ENCODE assay signal across 19 cellular contexts in the genomic region with DNA sequence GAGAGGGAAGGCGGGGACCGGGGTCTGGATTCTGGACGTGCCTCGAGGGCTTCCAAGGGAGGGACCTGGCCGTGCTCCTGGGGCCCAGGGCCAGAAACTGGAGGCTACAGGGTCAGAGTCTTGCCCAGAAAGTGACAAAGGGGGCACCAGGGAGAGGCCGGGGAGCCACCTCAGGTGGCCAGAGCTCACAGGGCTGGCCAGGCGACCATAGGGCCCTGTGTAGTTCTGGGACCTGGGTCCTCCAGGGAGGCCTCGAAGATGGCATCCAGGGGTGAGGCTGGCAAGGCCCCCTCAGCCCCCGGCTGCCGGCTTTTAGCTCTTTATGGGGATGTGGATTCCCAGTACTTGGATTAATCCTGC. TPM values are rescaled to one million over a fixed set of nuclear protein-coding genes. Genes with fewer than 3 reads are reported as not detected.
DNase-seq lines count a peak whose midpoint lies in the region; ATAC-seq and TF ChIP-seq lines count a peak whose summit lies in the region.
"Had no signal": no experiment of that assay in that cellular context is flagged by ENCODE, and none has a peak within 500 bp of the region (broad histone marks: within the 10 kb centered on the region; RNA-seq: fewer than 3 reads in every experiment).

No MANE protein-coding gene starts in this region.

- no peaks in the 10 kb centered on the region for H3K4me1 ChIP-seq in right cardiac atrium (ENCODE audit: control insufficient read depth, insufficient read depth, low read length)
- H3K4me1 ChIP-seq in neuronal stem cell (ENCODE audit: control insufficient read depth in 2 of 2, insufficient read depth in 1 of 2, low read depth in 1 of 2, low read length in 2 of 2) = no peaks in the 10 kb centered on the region
- H3K4me1 ChIP-seq: A549 had no signal

- no peaks in the 10 kb centered on the region for H3K9me3 ChIP-seq in right cardiac atrium (ENCODE audit: control insufficient read depth, low read length)
- peaks cover 0 to 4% of the 10 kb centered on the region in 2 donors for H3K9me3 ChIP-seq in neuronal stem cell (replicated peaks in 1 of 2; ENCODE audit: control insufficient read depth in 2 of 2, insufficient read depth in 1 of 2, low read depth in 1 of 2, low read length in 2 of 2)
- H3K9me3 ChIP-seq: A549 had no signal

- ATAC-seq in right cardiac atrium (no peak), left ventricle myocardium superior (no peak)
- ATAC-seq: A549; CD8-positive, alpha-beta T cell had no signal

- no peak overlapping the region for H4K8ac ChIP-seq in neuronal stem cell (ENCODE audit: low read depth, low read length)

- DNase-seq in activated CD8-positive, alpha-beta memory T cell treated with anti-CD3 and anti-CD28 coated beads, Interleukin-2, amount 50 U/mL, for 4 hours = peak; percentile 7
- DNase-seq in activated CD8-positive, alpha-beta memory T cell treated with anti-CD3 and anti-CD28 coated beads for 24 hours = no peak
- DNase-seq in right cardiac atrium (peak in 2 of 3 donors; percentile 37 to 43), left ventricle myocardium superior (no peak), neuronal stem cell (ENCODE audit: low spot score) (no peak), GM13976 (ENCODE audit: low spot score) (no peak), NCI-H345 (lab: John Stamatoyannopoulos, UW) (no peak)
- DNase-seq: AML-193, Calu3, DMS79 treated with DMSO at 0.1 percent for 48 hours, GF-D8, GM23248, HCEC 1CT, IMR-90 had no signal

- no peak for TF ChIP-seq CTCF in GM13976 (IDR thresholded peaks at IDR 0.05; ENCODE audit: borderline replicate concordance, control extremely low read depth, extremely low read depth, insufficient read depth, missing control alignments)

- no peak overlapping the region for H3K4ac ChIP-seq in neuronal stem cell (ENCODE audit: low read length)

- peak overlapping the region; percentile 88 for H2AK5ac ChIP-seq in neuronal stem cell (ENCODE audit: low read depth, low read length)

- no peak overlapping the region for H3K23ac ChIP-seq in neuronal stem cell (ENCODE audit: low read depth, low read length, poor library complexity)

- no peak overlapping the region for H3K14ac ChIP-seq in neuronal stem cell (ENCODE audit: low read length)

- H3K4me2 ChIP-seq in neuronal stem cell (ENCODE audit: insufficient read depth, low read length, poor library complexity, severe bottlenecking) = no peak overlapping the region
- H3K4me2 ChIP-seq: A549 had no signal

- in situ Hi-C loops in GM13976 (cut with MboI; ENCODE audit: low sequenced_read_pairs, unreplicated experiment) = no loop called here

- no peak overlapping the region for H2AFZ ChIP-seq in neuronal stem cell (ENCODE audit: low read length)
- H2AFZ ChIP-seq: GM23248 had no signal

- H4K91ac ChIP-seq in neuronal stem cell (ENCODE audit: low read depth, low read length, poor library complexity) = no peak overlapping the region

- intact Hi-C loops in right cardiac atrium (cut with DNase I) (no loop called here), left ventricle myocardium superior (cut with micrococcal nuclease) (no loop called here)

- no peak overlapping the region for H3K18ac ChIP-seq in neuronal stem cell (ENCODE audit: low read length)

- H2BK12ac ChIP-seq in neuronal stem cell (ENCODE audit: low read length) = no peak overlapping the region

- H3K4me3 ChIP-seq in right cardiac atrium (ENCODE audit: low read length) (no peak overlapping the region), neuronal stem cell (ENCODE audit: low read length in 2 of 2) (no peak overlapping the region)
- H3K4me3 ChIP-seq: A549, GM23248 had no signal

- H2BK5ac ChIP-seq in neuronal stem cell (ENCODE audit: low read length) = no peak overlapping the region

- WGBS in right cardiac atrium = 80% methylated on average over 10 of the region's 10 CpGs
- no CpG with 5 or more reads among the region's 10 CpGs for WGBS in neuronal stem cell (ENCODE audit: extremely low coverage in 2 of 2, insufficient read length in 2 of 2, insufficient replicate concordance in 1 of 2), 2 donors

- peak overlapping the region; percentile 85 for H2BK15ac ChIP-seq in neuronal stem cell (ENCODE audit: low read length)

- H2BK120ac ChIP-seq in neuronal stem cell (ENCODE audit: low read depth, low read length) = no peak overlapping the region

- H3K79me1 ChIP-seq in neuronal stem cell (ENCODE audit: low read depth, low read length) = no peaks in the 10 kb centered on the region

- H3K27ac ChIP-seq in right cardiac atrium (ENCODE audit: low read length) (no peak overlapping the region), neuronal stem cell (replicated peaks; ENCODE audit: low read length) (no peak overlapping the region)
- H3K27ac ChIP-seq: 22Rv1, A549, GM23248, HL-60 had no signal

- H3K27me3 ChIP-seq in right cardiac atrium (ENCODE audit: control insufficient read depth, insufficient read depth) (no peaks in the 10 kb centered on the region), neuronal stem cell (ENCODE audit: control insufficient read depth in 3 of 3, insufficient read depth in 3 of 3, low read depth in 1 of 3, low read length in 3 of 3) (peaks cover 0 to 3% (median 0%) of the 10 kb centered on the region in 3 experiments)

- H3K9ac ChIP-seq in neuronal stem cell (ENCODE audit: low read depth, low read length, poor library complexity) = no peak overlapping the region
- H3K9ac ChIP-seq: GM23248 had no signal

- no peaks in the 10 kb centered on the region for H3K36me3 ChIP-seq in neuronal stem cell (replicated peaks in 1 of 2; ENCODE audit: control insufficient read depth in 2 of 2, insufficient read depth in 2 of 2, low read length in 2 of 2)

RNA-seq across cellular contexts. Expression of a gene that starts 14.3 kb away (rescaled TPM):
- 1 to 10 TPM in 3 of 4 donors, under 1 TPM in 1; 0.89 to 1.1 (median 1.0) TPM for total RNA-seq in right cardiac atrium
- polyA plus RNA-seq in right cardiac atrium = 0.93 TPM
- total RNA-seq in left ventricle myocardium superior = 2.1 TPM
- polyA plus RNA-seq in neuronal stem cell (2013, experiment 1 of 2) = 4.0 TPM
- polyA plus RNA-seq in neuronal stem cell (2013, experiment 2 of 2) = 3.9 TPM
- total RNA-seq: HT1080 had no signal

Comparison
In these comparisons a context has a peak if more than half of its experiments do, and no peak if none do; other contexts are left out.
1. DNase-seq: peak in activated CD8-positive, alpha-beta memory T cell treated with anti-CD3 and anti-CD28 coated beads, Interleukin-2, amount 50 U/mL, for 4 hours (single experiment) and right cardiac atrium (2 of 3); none in activated CD8-positive, alpha-beta memory T cell treated with anti-CD3 and anti-CD28 coated beads for 24 hours (single experiment), left ventricle myocardium superior (single experiment), neuronal stem cell (single experiment), GM13976 (single experiment) and NCI-H345 (single experiment).